20 cellular contexts compared by ENCODE assay signal in the genomic region with DNA sequence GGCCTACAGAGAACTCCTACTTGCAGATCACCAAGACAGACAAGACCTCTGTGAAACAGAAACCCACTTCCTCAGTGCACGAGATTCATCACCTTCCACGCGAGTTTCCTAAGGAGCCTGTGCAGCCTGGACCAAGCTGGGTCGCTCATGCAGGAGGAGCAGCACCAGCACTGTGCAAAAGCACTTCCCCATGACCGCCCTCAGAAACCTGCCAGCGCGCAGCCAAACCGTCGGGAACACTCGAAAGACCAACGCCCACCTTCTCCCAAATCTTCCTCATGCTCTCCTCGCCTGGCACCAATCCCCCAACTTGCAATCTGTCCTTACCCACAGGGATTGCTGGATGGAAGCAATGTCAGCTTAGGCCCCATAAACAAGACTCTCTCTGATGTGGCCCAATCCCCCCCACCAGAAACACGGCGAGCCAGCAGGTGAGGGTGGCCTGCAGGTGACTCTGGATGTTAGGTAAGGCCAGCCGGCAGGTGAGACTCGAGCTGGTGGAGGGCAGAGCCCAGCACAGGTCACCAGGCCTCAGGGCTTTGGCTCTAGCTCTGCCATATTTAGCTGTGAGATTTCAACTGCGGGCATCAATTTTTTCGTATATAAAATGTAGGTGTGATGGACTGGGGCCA.
DNase-seq lines count a peak whose midpoint lies in the region; ATAC-seq and TF ChIP-seq lines count a peak whose summit lies in the region.
"Had no signal": no experiment of that assay in that cellular context is flagged by ENCODE, and none has a peak within 500 bp of the region (broad histone marks: within the 10 kb centered on the region; RNA-seq: fewer than 3 reads in every experiment).

No MANE protein-coding gene starts in this region.

- H2AFZ ChIP-seq in osteoblast (ENCODE audit: low read length): no peak overlapping the region

- intact Hi-C loops in cardiac septum (cut with DNase I): no loop called here
- intact Hi-C loops in Right ventricle myocardium inferior (cut with DNase I): no loop called here
- intact Hi-C loops in vagina (cut with DNase I): no loop called here

- no peak for TF ChIP-seq POLR2A in vagina (IDR thresholded peaks at IDR 0.05)

- no peak overlapping the region for H3K4me2 ChIP-seq in osteoblast (ENCODE audit: insufficient read depth, low read length)

- peak; percentile 38 for DNase-seq in cardiac septum (ENCODE audit: low spot score)
- DNase-seq in Right ventricle myocardium inferior (ENCODE audit: missing footprints): no peak
- peak; percentile 25 for DNase-seq in ecto neural progenitor cell (ENCODE audit: low spot score)
- no peak for DNase-seq in osteoblast (ENCODE audit: insufficient read length, low spot score, missing footprints)
- DNase-seq in vagina (ENCODE audit: extremely low spot score in 2 of 2): peak; percentile 40 to 86
- no peak for DNase-seq in activated naive CD4-positive, alpha-beta T cell treated with anti-CD3 and anti-CD28 coated beads, Interleukin-2, amount 50 U/mL, for 16 hours
- DNase-seq: activated B cell treated with CpG ODN at 0.5 μM for 24 hours; activated CD4-positive, alpha-beta memory T cell treated with anti-CD3 and anti-CD28 coated beads, Interleukin-2, amount 10 ng/mL, durations not matched to agents 7 days and 5 days; activated naive CD4-positive, alpha-beta T cell treated with Interleukin-2 at 50 U/mL for 16 hours; activated T-cell treated with anti-CD3 and anti-CD28 coated beads, Interleukin-2, amount 50 U/mL, for 24 hours; body of pancreas; NCI-H1417 treated with DMSO at 0.1 percent for 48 hours; NCI-H2171 treated with DMSO at 0.1 percent for 48 hours; NCI-H69; SJCRH30; stimulated activated naive CD4-positive, alpha-beta T cell; upper lobe of right lung had no signal

- no peaks in the 10 kb centered on the region for H3K79me2 ChIP-seq in osteoblast (ENCODE audit: insufficient read depth, low read length)

- H4K20me1 ChIP-seq in osteoblast (ENCODE audit: insufficient read depth, low read length): peaks cover 13% of the 10 kb centered on the region

- H3K27ac ChIP-seq in osteoblast (ENCODE audit: low read depth, low read length): peak overlapping the region; percentile 27
- peak overlapping the region; percentile 44 for H3K27ac ChIP-seq in vagina
- H3K27ac ChIP-seq: body of pancreas, gastrocnemius medialis, SJCRH30, upper lobe of right lung had no signal

- peaks cover 9% of the 10 kb centered on the region for H3K4me1 ChIP-seq in osteoblast (ENCODE audit: insufficient read depth, low read length)
- peaks cover 9% of the 10 kb centered on the region for H3K4me1 ChIP-seq in vagina
- H3K4me1 ChIP-seq: body of pancreas, gastrocnemius medialis, upper lobe of right lung had no signal

- H3K36me3 ChIP-seq in osteoblast (ENCODE audit: insufficient read depth, low read length) (peaks cover 87% of the 10 kb centered on the region), vagina (peaks cover 0 to 41% of the 10 kb centered on the region in 2 donors)
- H3K36me3 ChIP-seq: gastrocnemius medialis had no signal

- no peak for TF ChIP-seq CTCF in osteoblast (IDR thresholded peaks at IDR 0.05; ENCODE audit: extremely low read depth, low read depth, low read length)
- no peak for TF ChIP-seq CTCF in vagina (IDR thresholded peaks at IDR 0.05)

- H3K4me3 ChIP-seq in osteoblast (ENCODE audit: insufficient read depth, low read length) (no peak overlapping the region), vagina (no peak overlapping the region)
- H3K4me3 ChIP-seq: body of pancreas, gastrocnemius medialis, SJCRH30, upper lobe of right lung had no signal

- ATAC-seq in Right ventricle myocardium inferior (no peak), HG03108 (IDR thresholded peaks at IDR 0.05; ENCODE audit: unreplicated experiment) (no peak), HG03196 (IDR thresholded peaks at IDR 0.05; ENCODE audit: unreplicated experiment) (no peak)
- ATAC-seq: body of pancreas, upper lobe of right lung had no signal

- no peaks in the 10 kb centered on the region for H3K9me3 ChIP-seq in osteoblast (ENCODE audit: low read depth, low read length)
- no peaks in the 10 kb centered on the region for H3K9me3 ChIP-seq in vagina
- H3K9me3 ChIP-seq: body of pancreas, gastrocnemius medialis, SJCRH30, upper lobe of right lung had no signal

- no peaks in the 10 kb centered on the region for H3K27me3 ChIP-seq in osteoblast (ENCODE audit: insufficient read depth, low read length)
- no peaks in the 10 kb centered on the region for H3K27me3 ChIP-seq in vagina
- H3K27me3 ChIP-seq: body of pancreas, gastrocnemius medialis, SJCRH30, upper lobe of right lung had no signal

Comparison
In these comparisons a context has a peak if more than half of its experiments do, and no peak if none do; other contexts are left out.
1. DNase-seq: peak in cardiac septum (single experiment), ecto neural progenitor cell (single experiment) and vagina (2 of 2); none in Right ventricle myocardium inferior (single experiment), osteoblast (single experiment) and activated naive CD4-positive, alpha-beta T cell treated with anti-CD3 and anti-CD28 coated beads, Interleukin-2, amount 50 U/mL, for 16 hours (single experiment).